ENCODE assay signal across 12 cellular contexts in genomic region chr6:166365221-166365620, GRCh38. TPM values are rescaled to one million over a fixed set of nuclear protein-coding genes. Genes with fewer than 3 reads are reported as not detected.
DNase-seq lines count a peak whose midpoint lies in the region; ATAC-seq and TF ChIP-seq lines count a peak whose summit lies in the region.
"Had no signal": no experiment of that assay in that cellular context is flagged by ENCODE, and none has a peak within 500 bp of the region (broad histone marks: within the 10 kb centered on the region; RNA-seq: fewer than 3 reads in every experiment).

No MANE protein-coding gene starts in this region.

- no peak for TF ChIP-seq CTCF in AG09309 (IDR thresholded peaks at IDR 0.05; ENCODE audit: control insufficient read depth, insufficient read depth, low read depth, low read length, missing control alignments)

- ATAC-seq in HG03025 (IDR thresholded peaks at IDR 0.05; ENCODE audit: low FRiP score, unreplicated experiment) (no peak), HG03135 (IDR thresholded peaks at IDR 0.05; ENCODE audit: unreplicated experiment) (no peak)
- ATAC-seq: HCT116 had no signal

- DNase-seq in AG09309 (ENCODE audit: low read depth), result peak; percentile 35
- DNase-seq in MV-4-11 (lab: John Stamatoyannopoulos, UW), result peak; percentile 54
- peak; percentile 53 for DNase-seq in fibroblast of gingiva (ENCODE audit: low read depth)
- peak; percentile 26 for DNase-seq in midbrain (lab: John Stamatoyannopoulos, UW)
- DNase-seq in activated CD4-positive, alpha-beta T cell treated with anti-CD3 and anti-CD28 coated beads, Interleukin-2, amount 50 U/mL, for 4 hours, result no peak
- no peak for DNase-seq in mesenteric fat pad (ENCODE audit: low spot score)
- DNase-seq: ACHN, NCI-H1436 treated with DMSO at 0.1 percent for 48 hours, thyroid gland had no signal

- no peak overlapping the region for H3K4me3 ChIP-seq in AG09309 (ENCODE audit: control insufficient read depth, low read depth, low read length)
- H3K4me3 ChIP-seq: thyroid gland had no signal

RNA-seq across cellular contexts. Expression of gene MPC1, which starts 17.5 kb away (rescaled TPM):
- total RNA-seq in mesenteric fat pad, result 49.1 TPM

RNA-seq across cellular contexts. Expression of gene SFT2D1, which starts 22.9 kb away (rescaled TPM):
- 47.7 TPM for total RNA-seq in mesenteric fat pad

RNA-seq across cellular contexts. Expression of gene PRR18, which starts 57.0 kb away (rescaled TPM):
- total RNA-seq in mesenteric fat pad, result 1.0 TPM

Comparison
In these comparisons a context has a peak if more than half of its experiments do, and no peak if none do; other contexts are left out.
1. DNase-seq: peak in AG09309 (single experiment), MV-4-11 (single experiment), fibroblast of gingiva (single experiment) and midbrain (single experiment); none in activated CD4-positive, alpha-beta T cell treated with anti-CD3 and anti-CD28 coated beads, Interleukin-2, amount 50 U/mL, for 4 hours (0 of 2) and mesenteric fat pad (single experiment).